1 cellular context compared by ENCODE assay signal in genomic region chr19:8580710-8581281, GRCh38.
TF ChIP-seq lines count a peak whose summit lies in the region.

No MANE protein-coding gene starts in this region.

TF ChIP-seq in K562, 482 proteins besides CTCF, POLR2A, EP300 and RAD21 (continued from another document and continues in another):
- TF ChIP-seq SMAD2 (IDR thresholded peaks at IDR 0.05; ENCODE audit: low read depth, low read length): no peak
- peak; percentile 61; the same call in 1 of the 2 replicates for TF ChIP-seq SP1 (CRISPR knock-in tag; IDR thresholded peaks at IDR 0.05)
- TF ChIP-seq XRCC5 (IDR thresholded peaks at IDR 0.05; ENCODE audit: low read depth, low read length): peak; percentile 89; the same call in 1 of the 2 replicates
- TF ChIP-seq TFAP4 (CRISPR knock-in tag; IDR thresholded peaks at IDR 0.05; ENCODE audit: borderline replicate concordance): peak; percentile 97
- TF ChIP-seq ZC3H8 (IDR thresholded peaks at IDR 0.05): no peak
- 0 out of 4 replicates have a peak, but pooled peaks of 1 of the 2 experiments have one; percentile 48 for TF ChIP-seq TEAD1 (CRISPR knock-in tag; IDR thresholded peaks at IDR 0.05)
- TF ChIP-seq KLF1 (tag; IDR thresholded peaks at IDR 0.05): no peak
- TF ChIP-seq KDM1A (IDR thresholded peaks at IDR 0.05): no peak
- TF ChIP-seq SMC3 (conservative IDR thresholded peaks at IDR 0.05; ENCODE audit: insufficient read depth, low read depth, low read length): peak; percentile 98
- no peak for TF ChIP-seq MIER1 (IDR thresholded peaks at IDR 0.05; ENCODE audit: low read depth)
- TF ChIP-seq RCOR1 (IDR thresholded peaks at IDR 0.05; ENCODE audit: borderline replicate concordance in 1 of 2, low read depth in 2 of 2, low read length in 2 of 2): peak in 1 of 2 experiments; percentile 71; a peak in 2 of 4 replicates
- no peak for TF ChIP-seq ZNF511 (CRISPR knock-in tag; IDR thresholded peaks at IDR 0.05)
- TF ChIP-seq RB1 (IDR thresholded peaks at IDR 0.05; ENCODE audit: low read depth): peak; percentile 94
- peak; percentile 51 for TF ChIP-seq GATA2 (CRISPR knock-in tag; IDR thresholded peaks at IDR 0.05)
- peak; percentile 87 for TF ChIP-seq STAG1 (CRISPR knock-in tag; IDR thresholded peaks at IDR 0.05; ENCODE audit: borderline replicate concordance)
- TF ChIP-seq FOXJ2 (tag; IDR thresholded peaks at IDR 0.05): peak; percentile 46; the same call in 1 of the 2 replicates
- TF ChIP-seq CREM (IDR thresholded peaks at IDR 0.05; ENCODE audit: low read depth): peak; percentile 45; the same call in 1 of the 2 replicates
- peak; percentile 71 for TF ChIP-seq CTCFL (IDR thresholded peaks at IDR 0.05; ENCODE audit: borderline replicate concordance, insufficient read depth, low read depth, low read length, poor library complexity, severe bottlenecking)
- TF ChIP-seq ZNF23 (CRISPR knock-in tag; IDR thresholded peaks at IDR 0.05): no peak
- 0 out of 4 replicates have a peak, but pooled peaks of 1 of the 2 experiments have one; percentile 36 for TF ChIP-seq ARNT (IDR thresholded peaks at IDR 0.05)
- peak; percentile 91 for TF ChIP-seq ETV1 (tag; conservative IDR thresholded peaks at IDR 0.05; ENCODE audit: low read depth)
- TF ChIP-seq CBFA2T3 (IDR thresholded peaks at IDR 0.05): peak; percentile 37; the same call in 1 of the 2 replicates
- TF ChIP-seq NBN (IDR thresholded peaks at IDR 0.05; ENCODE audit: low read depth): peak; percentile 76
- no peak for TF ChIP-seq KHSRP (IDR thresholded peaks at IDR 0.05)
- no peak for TF ChIP-seq CHD7 (IDR thresholded peaks at IDR 0.05; ENCODE audit: low read depth, low read length)
- TF ChIP-seq CAMTA2 (CRISPR knock-in tag; conservative IDR thresholded peaks at IDR 0.05): peak; percentile 46; the same call in 1 of the 2 replicates
- TF ChIP-seq GABPA (tag; conservative IDR thresholded peaks at IDR 0.05; ENCODE audit: low read depth): peak; percentile 68
- TF ChIP-seq HMGN3 (IDR thresholded peaks at IDR 0.05; ENCODE audit: borderline replicate concordance, extremely low read depth, insufficient read length, low read depth, low read length): peak; percentile 40
- no peak for TF ChIP-seq RUNX1 (IDR thresholded peaks at IDR 0.05; ENCODE audit: low read depth)
- TF ChIP-seq HINFP (tag; conservative IDR thresholded peaks at IDR 0.05; ENCODE audit: low read depth): no peak
- TF ChIP-seq DMBX1 (CRISPR knock-in tag; IDR thresholded peaks at IDR 0.05; ENCODE audit: borderline replicate concordance): 0 out of 2 replicates have a peak, but pooled peaks have one; percentile 32
- TF ChIP-seq ID3 (CRISPR knock-in tag; IDR thresholded peaks at IDR 0.05): no peak
- TF ChIP-seq ID3 (tag; IDR thresholded peaks at IDR 0.05): no peak
- TF ChIP-seq CREBBP (IDR thresholded peaks at IDR 0.05; ENCODE audit: low read depth, low read length): no peak
- TF ChIP-seq NCOR1 (IDR thresholded peaks at IDR 0.05): no peak
- TF ChIP-seq BCOR (IDR thresholded peaks at IDR 0.05): 0 out of 2 replicates have a peak, but pooled peaks have one; percentile 43
- TF ChIP-seq MBD1 (CRISPR knock-in tag; IDR thresholded peaks at IDR 0.05): no peak
- 0 out of 2 replicates have a peak, but pooled peaks have one; percentile 33 for TF ChIP-seq ARID3A (IDR thresholded peaks at IDR 0.05; ENCODE audit: borderline replicate concordance, low read depth, low read length)
- no peak for TF ChIP-seq PHF21A (IDR thresholded peaks at IDR 0.05; ENCODE audit: borderline replicate concordance, low read depth)
- TF ChIP-seq ZBTB1 (CRISPR knock-in tag; IDR thresholded peaks at IDR 0.05; ENCODE audit: borderline replicate concordance, low read depth): no peak
